Comparison of ENCODE assay signal across 10 cellular contexts in the genomic region with DNA sequence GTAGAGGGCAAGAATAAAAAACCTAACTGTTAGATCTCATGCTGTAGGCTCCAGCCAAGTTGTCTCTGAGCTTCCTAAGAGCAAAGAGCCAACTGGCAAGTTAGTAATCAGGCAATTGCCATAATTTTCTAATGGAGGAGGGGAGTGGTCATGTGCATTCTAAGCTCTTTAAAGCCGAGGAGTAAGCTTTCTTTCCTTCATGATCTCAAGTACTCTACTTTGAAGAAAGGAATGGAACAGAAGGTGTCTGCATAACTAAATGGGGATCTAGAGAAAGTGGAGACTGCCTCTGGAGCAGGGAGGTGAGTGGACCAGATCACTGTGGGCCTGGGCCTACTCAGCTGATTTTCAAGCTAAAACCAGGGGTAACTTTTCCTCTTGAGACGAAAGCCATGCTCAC. TPM values are rescaled to one million over a fixed set of nuclear protein-coding genes. Genes with fewer than 3 reads are reported as not detected.
DNase-seq lines count a peak whose midpoint lies in the region; ATAC-seq and TF ChIP-seq lines count a peak whose summit lies in the region.
"Had no signal": no experiment of that assay in that cellular context is flagged by ENCODE, and none has a peak within 500 bp of the region (broad histone marks: within the 10 kb centered on the region; RNA-seq: fewer than 3 reads in every experiment).

No MANE protein-coding gene starts in this region.

- no peak for ATAC-seq in stimulated activated naive CD8-positive, alpha-beta T cell treated with anti-CD3 and anti-CD28 coated beads, Interleukin-15, Interleukin-2, amounts not matched to agents 100 U/mL and 50 U/mL, for 24 hours
- no peak for ATAC-seq in activated CD8-positive, alpha-beta T cell treated with anti-CD3 and anti-CD28 coated beads for 36 hours
- no peak for ATAC-seq in GM19452 (IDR thresholded peaks at IDR 0.05; ENCODE audit: unreplicated experiment)

- in situ Hi-C loops in G401 (cut with HindIII; ENCODE audit: low sequenced_read_pairs): no loop called here

- H3K27me3 ChIP-seq in layer of hippocampus (ENCODE audit: control insufficient read depth, insufficient read depth, low read length): no peaks in the 10 kb centered on the region

- H3K27ac Mint-ChIP-seq in stimulated activated naive CD8-positive, alpha-beta T cell treated with anti-CD3 and anti-CD28 coated beads, Interleukin-15, Interleukin-2, amounts not matched to agents 100 ng/mL and 50 ng/mL, for 24 hours: peak overlapping the region; percentile 11
- peak overlapping the region; percentile 43 for H3K27ac Mint-ChIP-seq in activated CD8-positive, alpha-beta T cell treated with anti-CD3 and anti-CD28 coated beads for 36 hours
- H3K27ac Mint-ChIP-seq: CD4-positive, alpha-beta T cell had no signal

- TF ChIP-seq CTCF in activated CD8-positive, alpha-beta T cell treated with anti-CD3 and anti-CD28 coated beads for 36 hours (IDR thresholded peaks at IDR 0.05): no peak

- intact Hi-C loops in activated CD8-positive, alpha-beta T cell treated with anti-CD3 and anti-CD28 coated beads for 36 hours (cut with micrococcal nuclease): no loop called here

- H3K36me3 Mint-ChIP-seq in stimulated activated naive CD8-positive, alpha-beta T cell treated with anti-CD3 and anti-CD28 coated beads, Interleukin-15, Interleukin-2, amounts not matched to agents 100 ng/mL and 50 ng/mL, for 24 hours (ENCODE audit: low read depth): peaks cover 84% of the 10 kb centered on the region
- peaks cover 71% of the 10 kb centered on the region for H3K36me3 Mint-ChIP-seq in activated CD8-positive, alpha-beta T cell treated with anti-CD3 and anti-CD28 coated beads for 36 hours (ENCODE audit: low read depth)

- H3K27ac ChIP-seq in layer of hippocampus (ENCODE audit: low read depth, low read length): peak overlapping the region; percentile 25

- no peaks in the 10 kb centered on the region for H3K27me3 Mint-ChIP-seq in stimulated activated naive CD8-positive, alpha-beta T cell treated with anti-CD3 and anti-CD28 coated beads, Interleukin-15, Interleukin-2, amounts not matched to agents 100 ng/mL and 50 ng/mL, for 24 hours
- H3K27me3 Mint-ChIP-seq in activated CD8-positive, alpha-beta T cell treated with anti-CD3 and anti-CD28 coated beads for 36 hours: no peaks in the 10 kb centered on the region
- H3K27me3 Mint-ChIP-seq: CD4-positive, alpha-beta T cell had no signal

- DNase-seq in stimulated activated naive CD8-positive, alpha-beta T cell treated with anti-CD3 and anti-CD28 coated beads, Interleukin-15, Interleukin-2, amounts not matched to agents 100 U/mL and 50 U/mL, for 24 hours: no peak
- no peak for DNase-seq in activated CD8-positive, alpha-beta T cell treated with anti-CD3 and anti-CD28 coated beads for 36 hours
- DNase-seq in G401 (ENCODE audit: low spot score) (no peak), kidney tubule cell (ENCODE audit: low spot score) (no peak), cortex of kidney (lab: John Stamatoyannopoulos, UW) (no peak)
- DNase-seq: NCI-H1092 had no signal

- POLR2A ChIA-PET in activated CD8-positive, alpha-beta T cell treated with anti-CD3 and anti-CD28 coated beads for 36 hours (lab: Charles Lee): interaction anchor here (0.7 to 1.4 kb wide), 6 partner anchors 13 to 221 kb away, joined by 3 to 4 read pairs (median 4); partner anchors contain the start of gene TOMM7

- CTCF ChIA-PET in activated CD8-positive, alpha-beta T cell treated with anti-CD3 and anti-CD28 coated beads for 36 hours (lab: Charles Lee): interaction anchor here (0.6 to 2.7 kb wide), 20 partner anchors 9 to 197 kb away, joined by 3 to 16 read pairs (median 4); no protein-coding TSS in a partner anchor

- H3K4me3 Mint-ChIP-seq in stimulated activated naive CD8-positive, alpha-beta T cell treated with anti-CD3 and anti-CD28 coated beads, Interleukin-15, Interleukin-2, amounts not matched to agents 100 ng/mL and 50 ng/mL, for 24 hours: peak overlapping the region; percentile 18
- H3K4me3 Mint-ChIP-seq in activated CD8-positive, alpha-beta T cell treated with anti-CD3 and anti-CD28 coated beads for 36 hours: no peak overlapping the region
- H3K4me3 Mint-ChIP-seq: CD4-positive, alpha-beta T cell had no signal

- peaks cover 59% of the 10 kb centered on the region for H3K4me1 Mint-ChIP-seq in stimulated activated naive CD8-positive, alpha-beta T cell treated with anti-CD3 and anti-CD28 coated beads, Interleukin-15, Interleukin-2, amounts not matched to agents 100 ng/mL and 50 ng/mL, for 24 hours (ENCODE audit: low read depth)
- peaks cover 60% of the 10 kb centered on the region for H3K4me1 Mint-ChIP-seq in activated CD8-positive, alpha-beta T cell treated with anti-CD3 and anti-CD28 coated beads for 36 hours (ENCODE audit: low read depth)

- H3K9me3 Mint-ChIP-seq in stimulated activated naive CD8-positive, alpha-beta T cell treated with anti-CD3 and anti-CD28 coated beads, Interleukin-15, Interleukin-2, amounts not matched to agents 100 ng/mL and 50 ng/mL, for 24 hours: no peaks in the 10 kb centered on the region
- no peaks in the 10 kb centered on the region for H3K9me3 Mint-ChIP-seq in activated CD8-positive, alpha-beta T cell treated with anti-CD3 and anti-CD28 coated beads for 36 hours
- H3K9me3 Mint-ChIP-seq: CD4-positive, alpha-beta T cell had no signal

RNA-seq across cellular contexts. Expression of gene TOMM7, which starts 37.7 kb away (rescaled TPM):
- total RNA-seq in activated CD8-positive, alpha-beta T cell treated with anti-CD3 and anti-CD28 coated beads for 36 hours: 100 to 1,000 TPM; 206 to 240 TPM
- 80.0 and 124 TPM in 2 replicates for total RNA-seq in G401 (2014; rRNA removed; shearing (Covaris generic))
